Comparison of ENCODE assay signal across 12 cellular contexts in genomic region chr5:172807766-172808311, GRCh38. TPM values are rescaled to one million over a fixed set of nuclear protein-coding genes. Genes with fewer than 3 reads are reported as not detected.
DNase-seq lines count a peak whose midpoint lies in the region; ATAC-seq and TF ChIP-seq lines count a peak whose summit lies in the region.
"Had no signal": no experiment of that assay in that cellular context is flagged by ENCODE, and none has a peak within 500 bp of the region (broad histone marks: within the 10 kb centered on the region; RNA-seq: fewer than 3 reads in every experiment).

No MANE protein-coding gene starts in this region.

- peak overlapping the region; percentile 50 for H3K4me3 Mint-ChIP-seq in activated T-cell treated with anti-CD3 and anti-CD28 coated beads, Interleukin-2, amount 50 U/mL, for 24 hours
- peak overlapping the region; percentile 45 for H3K4me3 Mint-ChIP-seq in activated naive CD8-positive, alpha-beta T cell treated with anti-CD3 and anti-CD28 coated beads for 36 hours

- H3K36me3 ChIP-seq in lower lobe of right lung (no peaks in the 10 kb centered on the region), thoracic aorta (no peaks in the 10 kb centered on the region)
- H3K36me3 ChIP-seq: prostate gland, tibial artery had no signal

- H3K4me3 ChIP-seq in lower lobe of right lung (peak overlapping the region; percentile 35), thoracic aorta (peak overlapping the region; percentile 61)
- H3K4me3 ChIP-seq: prostate gland had no signal

- peak overlapping the region; percentile 96 for H3K27ac Mint-ChIP-seq in activated T-cell treated with anti-CD3 and anti-CD28 coated beads, Interleukin-2, amount 50 U/mL, for 24 hours
- H3K27ac Mint-ChIP-seq in activated naive CD8-positive, alpha-beta T cell treated with anti-CD3 and anti-CD28 coated beads for 36 hours = peak overlapping the region; percentile 91

- H3K4me1 Mint-ChIP-seq in activated T-cell treated with anti-CD3 and anti-CD28 coated beads, Interleukin-2, amount 50 U/mL, for 24 hours (ENCODE audit: low read depth) = peaks cover 20% of the 10 kb centered on the region
- peaks cover 16% of the 10 kb centered on the region for H3K4me1 Mint-ChIP-seq in activated naive CD8-positive, alpha-beta T cell treated with anti-CD3 and anti-CD28 coated beads for 36 hours

- H3K4me1 ChIP-seq in lower lobe of right lung (peaks cover 5% of the 10 kb centered on the region), thoracic aorta (ENCODE audit: control insufficient read depth in 1 of 2, low read depth in 2 of 2) (peaks cover 0 to 3% of the 10 kb centered on the region in 2 donors)
- H3K4me1 ChIP-seq: prostate gland, tibial artery had no signal

- no peaks in the 10 kb centered on the region for H3K27me3 ChIP-seq in lower lobe of right lung (ENCODE audit: low read depth)
- no peaks in the 10 kb centered on the region for H3K27me3 ChIP-seq in thoracic aorta (replicated peaks; ENCODE audit: insufficient read depth)
- H3K27me3 ChIP-seq: tibial artery had no signal

- no peaks in the 10 kb centered on the region for H3K36me3 Mint-ChIP-seq in activated T-cell treated with anti-CD3 and anti-CD28 coated beads, Interleukin-2, amount 50 U/mL, for 24 hours (ENCODE audit: low read depth)
- H3K36me3 Mint-ChIP-seq in activated naive CD8-positive, alpha-beta T cell treated with anti-CD3 and anti-CD28 coated beads for 36 hours = no peaks in the 10 kb centered on the region

- peak overlapping the region; percentile 86 for H3K27ac ChIP-seq in lower lobe of right lung
- H3K27ac ChIP-seq in thoracic aorta = peak overlapping the region in 1 of 2 donors; percentile 68
- H3K27ac ChIP-seq: prostate gland, tibial artery, VCaP had no signal

- TF ChIP-seq CTCF in lower lobe of right lung (IDR thresholded peaks at IDR 0.05) (no peak), thoracic aorta (IDR thresholded peaks at IDR 0.05) (no peak)

- H3K9me3 Mint-ChIP-seq in activated T-cell treated with anti-CD3 and anti-CD28 coated beads, Interleukin-2, amount 50 U/mL, for 24 hours = no peaks in the 10 kb centered on the region
- peaks cover 2% of the 10 kb centered on the region for H3K9me3 Mint-ChIP-seq in activated naive CD8-positive, alpha-beta T cell treated with anti-CD3 and anti-CD28 coated beads for 36 hours

- H3K27me3 Mint-ChIP-seq in activated T-cell treated with anti-CD3 and anti-CD28 coated beads, Interleukin-2, amount 50 U/mL, for 24 hours = no peaks in the 10 kb centered on the region
- H3K27me3 Mint-ChIP-seq in activated naive CD8-positive, alpha-beta T cell treated with anti-CD3 and anti-CD28 coated beads for 36 hours = no peaks in the 10 kb centered on the region

- intact Hi-C loops in lower lobe of right lung (cut with DNase I) = no loop called here

- H3K9me3 ChIP-seq in lower lobe of right lung = peaks cover 3% of the 10 kb centered on the region
- H3K9me3 ChIP-seq in thoracic aorta = peaks cover 5% of the 10 kb centered on the region
- H3K9me3 ChIP-seq: prostate gland had no signal

- no peak for DNase-seq in activated T-cell treated with anti-CD3 and anti-CD28 coated beads, Interleukin-2, amount 50 U/mL, for 24 hours
- no peak for DNase-seq in activated T-cell treated with anti-CD3 and anti-CD28 coated beads, Interleukin-2, amount 50 U/mL, for 48 hours
- DNase-seq in activated naive CD8-positive, alpha-beta T cell treated with anti-CD3 and anti-CD28 coated beads for 36 hours = no peak
- no peak for DNase-seq in lower lobe of right lung
- no peak for DNase-seq in thoracic aorta (ENCODE audit: low spot score)
- DNase-seq in GDM1 (lab: John Stamatoyannopoulos, UW) = no peak
- no peak for DNase-seq in stimulated activated CD4-positive, alpha-beta T cell treated with anti-CD3 and anti-CD28 coated beads, Interleukin-12 subunit alpha, Interleukin-12 subunit beta, amount 100 ng/mL, for 4 hours
- no peak for DNase-seq in hippocampal formation (lab: John Stamatoyannopoulos, UW)
- DNase-seq: NCI-H2107 had no signal

- ATAC-seq in lower lobe of right lung (peak in 1 of 2 donors; percentile 19), thoracic aorta (ENCODE audit: insufficient number of reproducible peaks, low FRiP score, low read depth) (no peak)

RNA-seq across cellular contexts. Expression of gene ERGIC1, which starts 26.2 kb away (rescaled TPM):
- total RNA-seq in activated naive CD8-positive, alpha-beta T cell treated with anti-CD3 and anti-CD28 coated beads for 36 hours = 10 to 100 TPM; 45.9 to 46.9 TPM
- total RNA-seq in lower lobe of right lung (177 TPM), thoracic aorta (100 to 1,000 TPM; 141 to 230 TPM)

RNA-seq across cellular contexts. Expression of gene DUSP1, which starts 36.8 kb away (rescaled TPM):
- total RNA-seq in activated naive CD8-positive, alpha-beta T cell treated with anti-CD3 and anti-CD28 coated beads for 36 hours = 1 to 10 TPM; 8.7 to 8.9 TPM
- total RNA-seq in lower lobe of right lung (367 TPM), thoracic aorta (1,000 to 10,000 TPM in 1 of 2 donors, 100 to 1,000 TPM in 1; 813 to 3,699 TPM)

Comparison
In these comparisons a context has a peak if more than half of its experiments do, and no peak if none do; other contexts are left out.
1. RNA of gene DUSP1, which starts 36.8 kb away (total RNA-seq): 813 to 3,699 TPM in thoracic aorta and 367 TPM in lower lobe of right lung (single experiment); 8.7 to 8.9 TPM in activated naive CD8-positive, alpha-beta T cell treated with anti-CD3 and anti-CD28 coated beads for 36 hours; every median in the first group is over 10 times any median in the second.